ENCODE assay signal across 8 cellular contexts in genomic region chr2:128090575-128090908, GRCh38. TPM values are rescaled to one million over a fixed set of nuclear protein-coding genes. Genes with fewer than 3 reads are reported as not detected.
DNase-seq lines count a peak whose midpoint lies in the region; ATAC-seq lines count a peak whose summit lies in the region.

No MANE protein-coding gene starts in this region.

- CTCF ChIA-PET in activated CD4-positive, alpha-beta memory T cell treated with anti-CD3 and anti-CD28 coated beads for 36 hours (lab: Charles Lee) = interaction anchor here (0.6 to 2.0 kb wide), 3 partner anchors 26 to 792 kb away, joined by 3 to 7 read pairs (median 5); no protein-coding TSS in a partner anchor

- peak overlapping the region; percentile 91 for H3K4me3 Mint-ChIP-seq in activated CD4-positive, alpha-beta memory T cell treated with anti-CD3 and anti-CD28 coated beads for 36 hours

- H3K36me3 ChIP-seq in iPS-15b (ENCODE audit: control insufficient read depth, insufficient read depth, low read length) (no peaks in the 10 kb centered on the region), subcutaneous abdominal adipose tissue (ENCODE audit: control insufficient read depth in 5 of 5, insufficient read depth in 5 of 5, low read length in 5 of 5) (peaks cover 0 to 6% (median 0%) of the 10 kb centered on the region in 5 donors)

- peaks cover 9% of the 10 kb centered on the region for H3K36me3 Mint-ChIP-seq in activated CD4-positive, alpha-beta memory T cell treated with anti-CD3 and anti-CD28 coated beads for 36 hours

- H3K4me1 Mint-ChIP-seq in activated CD4-positive, alpha-beta memory T cell treated with anti-CD3 and anti-CD28 coated beads for 36 hours (ENCODE audit: low read depth) = peaks cover 39% of the 10 kb centered on the region

- H3K4me3 ChIP-seq in iPS-15b (ENCODE audit: low read depth, low read length) (peak overlapping the region; percentile 96), subcutaneous abdominal adipose tissue (ENCODE audit: low read depth in 1 of 5, low read length in 5 of 5) (peak overlapping the region; percentile 90 to 99 (median 94))

- H3K9me3 Mint-ChIP-seq in activated CD4-positive, alpha-beta memory T cell treated with anti-CD3 and anti-CD28 coated beads for 36 hours = no peaks in the 10 kb centered on the region

- DNase-seq in NCI-H2107 treated with DMSO at 0.1 percent for 48 hours (lab: John Stamatoyannopoulos, UW; ENCODE audit: unreplicated experiment) (peak; percentile 1), NCI-H2107 (lab: John Stamatoyannopoulos, UW) (no peak), C1 segment of cervical spinal cord (lab: John Stamatoyannopoulos, UW) (no peak)
- no peak for DNase-seq in activated CD4-positive, alpha-beta memory T cell treated with anti-CD3 and anti-CD28 coated beads for 36 hours

- no peaks in the 10 kb centered on the region for H3K27me3 ChIP-seq in iPS-15b (ENCODE audit: control insufficient read depth, insufficient read depth, low read length)
- H3K27me3 ChIP-seq in subcutaneous abdominal adipose tissue (ENCODE audit: control insufficient read depth in 5 of 5, insufficient read depth in 4 of 5, low read length in 5 of 5) = no peaks in the 10 kb centered on the region

- POLR2A ChIA-PET in activated CD4-positive, alpha-beta memory T cell treated with anti-CD3 and anti-CD28 coated beads for 36 hours (lab: Charles Lee) = interaction anchor here (0.7 to 1.9 kb wide), 9 partner anchors 9 to 564 kb away, joined by 3 to 17 read pairs (median 3); partner anchors contain the start of genes IWS1, SAP130 and SFT2D3

- H3K9ac ChIP-seq in iPS-15b (ENCODE audit: low read depth, low read length) = peak overlapping the region; percentile 57
- H3K9ac ChIP-seq in subcutaneous abdominal adipose tissue (ENCODE audit: low read length in 5 of 5) = peak overlapping the region; percentile 73 to 93 (median 90)

- H3K27ac ChIP-seq in subcutaneous abdominal adipose tissue (ENCODE audit: low read depth, low read length) = peak overlapping the region; percentile 69

- no peaks in the 10 kb centered on the region for H3K9me3 ChIP-seq in iPS-15b (ENCODE audit: control insufficient read depth, insufficient read depth, low read length)
- H3K9me3 ChIP-seq in subcutaneous abdominal adipose tissue (ENCODE audit: control insufficient read depth in 5 of 5, low read length in 5 of 5) = no peaks in the 10 kb centered on the region

- no peaks in the 10 kb centered on the region for H3K27me3 Mint-ChIP-seq in activated CD4-positive, alpha-beta memory T cell treated with anti-CD3 and anti-CD28 coated beads for 36 hours

- no peaks in the 10 kb centered on the region for H3K4me1 ChIP-seq in iPS-15b (ENCODE audit: control insufficient read depth, insufficient read depth, low read length)
- H3K4me1 ChIP-seq in subcutaneous abdominal adipose tissue (ENCODE audit: control insufficient read depth in 5 of 5, insufficient read depth in 5 of 5, low read length in 5 of 5) = peaks cover 0 to 24% (median 15%) of the 10 kb centered on the region in 5 donors

- intact Hi-C loops in activated CD4-positive, alpha-beta memory T cell treated with anti-CD3 and anti-CD28 coated beads for 36 hours (cut with micrococcal nuclease) = loop anchor here (2.0 to 10.0 kb wide), 5 partner anchors 14 to 563 kb away; partner anchors contain the start of genes AMMECR1L, IWS1 and POLR2D

- H3K27ac Mint-ChIP-seq in activated CD4-positive, alpha-beta memory T cell treated with anti-CD3 and anti-CD28 coated beads for 36 hours = peak overlapping the region; percentile 92

- ATAC-seq in GM21737 (IDR thresholded peaks at IDR 0.05; ENCODE audit: unreplicated experiment) = no peak
- no peak for ATAC-seq in GM18909 (IDR thresholded peaks at IDR 0.05; ENCODE audit: poor library complexity, unreplicated experiment)

RNA-seq across cellular contexts. Expression of gene UGGT1, which starts 0.5 kb away (rescaled TPM):
- 10 to 100 TPM; 50.8 to 53.2 TPM for total RNA-seq in activated CD4-positive, alpha-beta memory T cell treated with anti-CD3 and anti-CD28 coated beads for 36 hours
